Comparison of ENCODE assay signal across 2 cellular contexts in the genomic region with DNA sequence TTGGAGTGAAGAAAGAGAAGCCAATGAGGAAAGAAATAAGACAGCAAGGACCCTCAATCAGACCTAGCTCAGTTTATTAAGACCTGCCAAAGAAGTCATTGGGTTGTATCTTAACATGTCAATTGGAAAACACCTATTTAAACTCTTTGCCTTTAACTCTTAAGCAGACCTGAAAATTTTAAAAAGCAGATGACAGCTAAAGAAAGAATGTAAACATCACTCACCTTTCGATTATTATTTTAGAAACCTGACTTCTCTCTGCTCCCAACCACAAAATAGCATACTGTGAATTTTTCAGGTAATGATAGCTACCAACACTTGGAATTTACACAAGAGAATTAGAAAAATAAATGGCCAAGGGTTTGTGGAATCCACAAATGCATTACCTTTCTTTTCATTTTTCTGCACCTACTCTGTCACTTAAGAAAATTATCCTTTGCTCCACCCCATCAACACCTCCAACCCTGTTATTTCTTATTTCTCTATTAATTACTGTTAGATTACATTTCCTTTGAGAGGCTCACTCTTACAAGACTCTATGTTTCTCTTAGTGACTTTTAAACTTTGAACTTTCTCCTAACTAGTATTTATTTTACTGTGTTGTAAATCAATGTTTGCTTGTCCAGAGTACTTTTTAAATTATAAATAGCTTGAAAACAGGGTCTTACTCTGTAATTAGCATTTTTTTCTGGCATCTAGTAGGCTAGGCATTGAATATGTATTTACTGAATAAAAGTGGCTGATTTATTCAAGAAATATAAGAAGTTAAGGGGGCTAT.
TF ChIP-seq lines count a peak whose summit lies in the region.

No MANE protein-coding gene starts in this region.

TF ChIP-seq in SK-N-SH, 30 proteins besides CTCF, POLR2A, EP300 and RAD21 (continued from another document):
- no peak for TF ChIP-seq MEF2A (IDR thresholded peaks at IDR 0.05; ENCODE audit: borderline replicate concordance, low read depth)
- no peak for TF ChIP-seq RFX5 (IDR thresholded peaks at IDR 0.05; ENCODE audit: low read length)
- TF ChIP-seq NRF1 (IDR thresholded peaks at IDR 0.05; ENCODE audit: low read depth, low read length) = no peak
- TF ChIP-seq EZH2phosphoT487 (IDR thresholded peaks at IDR 0.05; ENCODE audit: borderline replicate concordance, low read depth) = no peak
- no peak for TF ChIP-seq FOSL2 (IDR thresholded peaks at IDR 0.05; ENCODE audit: borderline replicate concordance, low read depth)

TF ChIP-seq in SK-N-SH treated with all-trans-retinoic acid at 6 μM for 48 hours, 23 proteins besides CTCF, POLR2A, EP300 and RAD21 (continued from another document):
- TF ChIP-seq, protein P1, sequence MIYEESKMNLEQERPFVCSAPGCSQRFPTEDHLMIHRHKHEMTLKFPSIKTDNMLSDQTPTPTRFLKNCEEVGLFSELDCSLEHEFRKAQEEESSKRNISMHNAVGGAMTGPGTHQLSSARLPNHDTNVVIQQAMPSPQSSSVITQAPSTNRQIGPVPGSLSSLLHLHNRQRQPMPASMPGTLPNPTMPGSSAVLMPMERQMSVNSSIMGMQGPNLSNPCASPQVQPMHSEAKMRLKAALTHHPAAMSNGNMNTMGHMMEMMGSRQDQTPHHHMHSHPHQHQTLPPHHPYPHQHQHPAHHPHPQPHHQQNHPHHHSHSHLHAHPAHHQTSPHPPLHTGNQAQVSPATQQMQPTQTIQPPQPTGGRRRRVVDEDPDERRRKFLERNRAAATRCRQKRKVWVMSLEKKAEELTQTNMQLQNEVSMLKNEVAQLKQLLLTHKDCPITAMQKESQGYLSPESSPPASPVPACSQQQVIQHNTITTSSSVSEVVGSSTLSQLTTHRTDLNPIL (CRISPR knock-in tag; IDR thresholded peaks at IDR 0.05; ENCODE audit: low read depth) = no peak
- TF ChIP-seq ARNTL (CRISPR knock-in tag; IDR thresholded peaks at IDR 0.05; ENCODE audit: borderline replicate concordance, low read depth) = no peak
- TF ChIP-seq OSR1 (CRISPR knock-in tag; IDR thresholded peaks at IDR 0.05) = no peak
- TF ChIP-seq, protein P2, sequence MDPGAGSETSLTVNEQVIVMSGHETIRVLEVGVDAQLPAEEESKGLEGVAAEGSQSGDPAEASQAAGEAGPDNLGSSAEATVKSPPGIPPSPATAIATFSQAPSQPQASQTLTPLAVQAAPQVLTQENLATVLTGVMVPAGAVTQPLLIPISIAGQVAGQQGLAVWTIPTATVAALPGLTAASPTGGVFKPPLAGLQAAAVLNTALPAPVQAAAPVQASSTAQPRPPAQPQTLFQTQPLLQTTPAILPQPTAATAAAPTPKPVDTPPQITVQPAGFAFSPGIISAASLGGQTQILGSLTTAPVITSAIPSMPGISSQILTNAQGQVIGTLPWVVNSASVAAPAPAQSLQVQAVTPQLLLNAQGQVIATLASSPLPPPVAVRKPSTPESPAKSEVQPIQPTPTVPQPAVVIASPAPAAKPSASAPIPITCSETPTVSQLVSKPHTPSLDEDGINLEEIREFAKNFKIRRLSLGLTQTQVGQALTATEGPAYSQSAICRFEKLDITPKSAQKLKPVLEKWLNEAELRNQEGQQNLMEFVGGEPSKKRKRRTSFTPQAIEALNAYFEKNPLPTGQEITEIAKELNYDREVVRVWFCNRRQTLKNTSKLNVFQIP (CRISPR knock-in tag; IDR thresholded peaks at IDR 0.05; ENCODE audit: borderline replicate concordance, low read depth) = no peak
- TF ChIP-seq ZNF70 (CRISPR knock-in tag; IDR thresholded peaks at IDR 0.05) = no peak
- TF ChIP-seq TCF4 (CRISPR knock-in tag; IDR thresholded peaks at IDR 0.05; ENCODE audit: borderline replicate concordance) = no peak
- no peak for TF ChIP-seq ZFP3 (CRISPR knock-in tag; IDR thresholded peaks at IDR 0.05)
- no peak for TF ChIP-seq ZNF8 (CRISPR knock-in tag; IDR thresholded peaks at IDR 0.05)
- TF ChIP-seq RARB (CRISPR knock-in tag; IDR thresholded peaks at IDR 0.05) = no peak
